Comparison of ENCODE assay signal across 23 cellular contexts in the genomic region with DNA sequence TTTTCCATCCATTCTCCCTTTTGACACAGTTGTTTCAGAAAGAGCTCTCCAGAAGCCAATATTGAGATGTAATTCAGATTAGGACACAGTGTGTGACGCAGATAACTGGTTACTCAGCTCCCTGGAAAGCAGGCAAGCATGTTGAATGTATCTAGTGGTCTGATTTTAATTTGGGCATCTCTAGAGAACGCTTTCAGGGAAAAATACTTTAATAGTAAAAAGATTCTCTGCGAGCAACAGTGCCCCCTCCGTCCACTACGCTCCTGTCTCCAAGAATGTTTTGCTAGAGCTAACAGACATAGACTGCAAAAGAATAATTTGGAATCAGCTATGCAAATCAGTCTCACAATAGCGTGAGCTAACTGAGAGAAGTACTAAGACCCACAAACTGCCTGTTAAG. TPM values are rescaled to one million over a fixed set of nuclear protein-coding genes. Genes with fewer than 3 reads are reported as not detected.
DNase-seq lines count a peak whose midpoint lies in the region; ATAC-seq, FAIRE-seq and TF ChIP-seq lines count a peak whose summit lies in the region.
"Had no signal": no experiment of that assay in that cellular context is flagged by ENCODE, and none has a peak within 500 bp of the region (broad histone marks: within the 10 kb centered on the region; RNA-seq: fewer than 3 reads in every experiment).

No MANE protein-coding gene starts in this region.

- H3K4me1 ChIP-seq in K562 (replicated peaks in 1 of 2; ENCODE audit: control insufficient read depth in 2 of 2, insufficient read depth in 2 of 2, low read length in 2 of 2): no peaks in the 10 kb centered on the region
- no peaks in the 10 kb centered on the region for H3K4me1 ChIP-seq in GM23338 (ENCODE audit: insufficient read depth)
- H3K4me1 ChIP-seq: prostate gland, thyroid gland had no signal

- H3K36me3 Mint-ChIP-seq in GM23338 (ENCODE audit: low read depth): peaks cover 24% of the 10 kb centered on the region

- H3K79me2 ChIP-seq in K562 (ENCODE audit: control insufficient read depth, insufficient read depth, low read length) (no peaks in the 10 kb centered on the region), GM23338 (replicated peaks; ENCODE audit: insufficient read depth) (no peaks in the 10 kb centered on the region)

- H3K36me3 ChIP-seq in K562 (ENCODE audit: control insufficient read depth, insufficient read depth, low read length): no peaks in the 10 kb centered on the region
- no peaks in the 10 kb centered on the region; the same call in 1 of the 2 replicates for H3K36me3 ChIP-seq in GM23338 (ENCODE audit: insufficient read depth)
- no peaks in the 10 kb centered on the region for H3K36me3 ChIP-seq in brain microvascular endothelial cell (replicated peaks)
- H3K36me3 ChIP-seq: prostate gland, thyroid gland had no signal

- H3F3A ChIP-seq in GM23338 (replicated peaks; ENCODE audit: low read depth): 0 out of 2 replicates have a peak, but pooled peaks cover 6% of the 10 kb centered on the region

- in situ Hi-C loops in K562 (cut with MboI) (no loop called here), brain microvascular endothelial cell (cut with HindIII; ENCODE audit: low pct_ligation_motif_present, low sequenced_read_pairs) (no loop called here)

- peaks cover 1% of the 10 kb centered on the region for H3K27me3 Mint-ChIP-seq in GM23338 (ENCODE audit: insufficient read depth, low read depth, poor library complexity)

- no peaks in the 10 kb centered on the region for H3K4me1 Mint-ChIP-seq in GM23338
- H3K4me1 Mint-ChIP-seq: activated CD4-positive, alpha-beta T cell treated with anti-CD3 and anti-CD28 coated beads, Interleukin-2, amount 10 ng/mL, durations not matched to agents 7 days and 5 days; central memory CD8-positive, alpha-beta T cell had no signal

- H3K9me1 ChIP-seq in K562 (ENCODE audit: control insufficient read depth, insufficient read depth, low read length): no peaks in the 10 kb centered on the region

- peak; percentile 36 for TF ChIP-seq CTCF in AG09319 (IDR thresholded peaks at IDR 0.05; ENCODE audit: low read depth, low read length)
- peak in 2 of 3 experiments; percentile 25 to 29; a peak in 2 of 6 replicates for TF ChIP-seq CTCF in K562 (IDR thresholded peaks at IDR 0.05 in 2 of 3, conservative IDR thresholded peaks at IDR 0.05 in 1 of 3; ENCODE audit: insufficient read depth in 2 of 3, low read depth in 1 of 3, low read length in 3 of 3)
- no peak for TF ChIP-seq CTCF in GM23338 (conservative IDR thresholded peaks at IDR 0.05; ENCODE audit: low read depth in 2 of 2)
- no peak for TF ChIP-seq CTCF in brain microvascular endothelial cell (IDR thresholded peaks at IDR 0.05; ENCODE audit: low read depth, low read length, missing control alignments)

- WGBS in K562 (ENCODE audit: insufficient coverage, low coverage, missing lambda C conversion rate): 2% methylated on average over 6 of the region's 6 CpGs

- no peaks in the 10 kb centered on the region for H3K9me3 ChIP-seq in K562 (replicated peaks; ENCODE audit: control insufficient read depth, insufficient read depth, low read depth, low read length)
- H3K9me3 ChIP-seq: prostate gland, thyroid gland had no signal

- H3K4me3 ChIP-seq in K562 (no peak overlapping the region), GM23338 (no peak overlapping the region), brain microvascular endothelial cell (ENCODE audit: low read depth, low read length) (no peak overlapping the region)
- H3K4me3 ChIP-seq: prostate gland, thyroid gland had no signal

- H3K27me3 ChIP-seq in K562 (ENCODE audit: control insufficient read depth in 2 of 2, insufficient read depth in 2 of 2, low read length in 2 of 2) (peaks cover 14 to 68% of the 10 kb centered on the region in 2 experiments), GM23338 (ENCODE audit: insufficient read depth) (no peaks in the 10 kb centered on the region), brain microvascular endothelial cell (replicated peaks) (no peaks in the 10 kb centered on the region)
- H3K27me3 ChIP-seq: thyroid gland had no signal

- POLR2A ChIA-PET in K562 (lab: Yijun Ruan, JAX): interaction anchor here (1.3 kb wide), 1 partner anchor 42 kb away, joined by 4 read pairs; a partner anchor contains a TSS

- DNase-seq in AG09319 (ENCODE audit: extremely low read depth, low read depth): no peak
- DNase-seq in NCI-H1048 (lab: John Stamatoyannopoulos, UW): peak; percentile 17
- no peak for DNase-seq in K562 (ENCODE audit: extremely low read depth in 1 of 4, low spot score in 3 of 4)
- DNase-seq in inferior parietal cortex (ENCODE audit: extremely low spot score): peak; percentile 49
- no peak for DNase-seq in GM23338 (ENCODE audit: low spot score)
- DNase-seq in NK-92 treated with Interleukin-12 subunit alpha and Interleukin-12 subunit beta, amount 100 ng/mL, for 24 hours (lab: John Stamatoyannopoulos, UW): no peak
- DNase-seq in brain microvascular endothelial cell: no peak
- DNase-seq: activated CD4-positive, alpha-beta T cell treated with anti-CD3 and anti-CD28 coated beads, Interleukin-2, amount 10 ng/mL, durations not matched to agents 7 days and 5 days; activated effector memory CD4-positive, alpha-beta T cell treated with anti-CD3 and anti-CD28 coated beads, Interleukin-2, amount 50 U/mL, for 16 hours; effector CD4-positive, alpha-beta T cell; glutamatergic neuron; midbrain; NCI-H524 treated with DMSO at 0.1 percent for 48 hours; nephron progenitor cell; stimulated activated naive CD4-positive, alpha-beta T cell treated with Interleukin-2 at 50 U/mL for 16 hours; T-helper 1 cell; thyroid gland had no signal

- no peaks in the 10 kb centered on the region for H3K9me3 Mint-ChIP-seq in GM23338
- H3K9me3 Mint-ChIP-seq: activated CD4-positive, alpha-beta T cell treated with anti-CD3 and anti-CD28 coated beads, Interleukin-2, amount 10 ng/mL, durations not matched to agents 7 days and 5 days; central memory CD8-positive, alpha-beta T cell; nephron progenitor cell had no signal

- intact Hi-C loops in K562 (cut with micrococcal nuclease): no loop called here

- ATAC-seq in K562 (peak; percentile 48; the same call in 1 of the 3 replicates), GM23338 (no peak), HG03571 (IDR thresholded peaks at IDR 0.05; ENCODE audit: unreplicated experiment) (no peak)

- TF ChIP-seq RAD21 in K562 (CRISPR knock-in tag; conservative IDR thresholded peaks at IDR 0.05 in 1 of 2, IDR thresholded peaks at IDR 0.05 in 1 of 2): no peak

- CTCF ChIA-PET in K562 (lab: Yijun Ruan, JAX; ENCODE audit: low intra/inter-chr PET ratio): no interaction called here

- FAIRE-seq in K562 (lab: Jason Lieb, UNC): no peak
- FAIRE-seq: small intestine had no signal

- H2AFZ ChIP-seq in K562 (ENCODE audit: low read depth, low read length) (no peak overlapping the region), GM23338 (no peak overlapping the region)

- no peaks in the 10 kb centered on the region for H4K20me1 ChIP-seq in K562 (replicated peaks; ENCODE audit: control insufficient read depth, insufficient read depth, low read length)
- no peaks in the 10 kb centered on the region for H4K20me1 ChIP-seq in GM23338 (replicated peaks; ENCODE audit: insufficient read depth)

- H3K9ac ChIP-seq in K562 (ENCODE audit: insufficient read depth in 1 of 2, low read depth in 2 of 2, low read length in 2 of 2): no peak overlapping the region

- no peak overlapping the region for H3K27ac Mint-ChIP-seq in GM23338
- H3K27ac Mint-ChIP-seq: activated CD4-positive, alpha-beta T cell treated with anti-CD3 and anti-CD28 coated beads, Interleukin-2, amount 10 ng/mL, durations not matched to agents 7 days and 5 days had no signal

- no peak overlapping the region for H3K4me2 ChIP-seq in K562 (ENCODE audit: insufficient read depth, low read length)
- H3K4me2 ChIP-seq in GM23338: no peak overlapping the region

- H3K27ac ChIP-seq in K562 (ENCODE audit: extremely low read depth, low read depth, low read length): no peak overlapping the region
- H3K27ac ChIP-seq in GM23338 (ENCODE audit: low read depth): no peak overlapping the region; the same call in 1 of the 2 replicates
- no peak overlapping the region for H3K27ac ChIP-seq in brain microvascular endothelial cell
- H3K27ac ChIP-seq: HL-60, prostate gland, thyroid gland had no signal

- no peaks in the 10 kb centered on the region for H3K9me2 ChIP-seq in GM23338 (ENCODE audit: insufficient read depth)

- no peak for TF ChIP-seq EP300 in K562 (IDR thresholded peaks at IDR 0.05; ENCODE audit: low read length)

- no peak for TF ChIP-seq POLR2A in K562 (conservative IDR thresholded peaks at IDR 0.05)

- no peak overlapping the region for H3K4me3 Mint-ChIP-seq in GM23338
- H3K4me3 Mint-ChIP-seq: activated CD4-positive, alpha-beta T cell treated with anti-CD3 and anti-CD28 coated beads, Interleukin-2, amount 10 ng/mL, durations not matched to agents 7 days and 5 days; central memory CD8-positive, alpha-beta T cell; nephron progenitor cell had no signal

- no TSS peak for BruUV-seq in K562 (replicated peaks; lab: Mats Ljungman, UMichigan)

RNA-seq across cellular contexts. Expression of a gene that starts 23.3 kb away (rescaled TPM):
- not detected in 2 replicates for total RNA-seq in K562 (2011; cell fraction: chromatin; rRNA removed; ENCODE audit: low replicate concordance)
- not detected in 2 replicates for total RNA-seq in K562 (2011; cell fraction: nucleolus; rRNA removed)
- not detected in 2 replicates for total RNA-seq in K562 (2011; cell fraction: nucleoplasm; rRNA removed)
- total RNA-seq in K562 (2014; rRNA removed): not detected in 2 replicates
- total RNA-seq in K562 (2014; rRNA removed; fragmentation: Illumina TruSeq; extraction: Trizol): not detected in 2 replicates
- total RNA-seq in K562 (2015; rRNA removed; fragmentation: Illumina TruSeq; extraction: Trizol): not detected in 2 replicates
- not detected in 2 replicates for total RNA-seq in K562 (2021)
- polyA plus RNA-seq in K562 (2011; rRNA removed): not detected in 2 replicates
- not detected in 2 replicates for polyA plus RNA-seq in K562 (2011; cell fraction: cytosol; rRNA removed)
- not detected in 2 replicates for polyA plus RNA-seq in K562 (2011; cell fraction: nucleus; rRNA removed)
- not detected in 2 replicates for polyA plus RNA-seq in K562 (2012)
- polyA plus RNA-seq in K562 (2014; fragmentation: Illumina TruSeq; extraction: Trizol): not detected in 2 replicates
- polyA plus RNA-seq in K562 (2014; fragmentation: Nextera tagmentation; extraction: Ambion mirVana): not detected
- polyA plus RNA-seq in K562 (2014; rRNA removed): not detected in 2 replicates
- polyA minus RNA-seq in K562 (2011; rRNA and poly(A)+ RNA removed): not detected in 2 replicates
- not detected in 2 replicates for polyA minus RNA-seq in K562 (2011; cell fraction: cytosol; rRNA and poly(A)+ RNA removed)
- not detected in 2 replicates for polyA minus RNA-seq in K562 (2011; cell fraction: nucleus; rRNA and poly(A)+ RNA removed)
- 0.10 and 3.5 TPM in 2 replicates for total RNA-seq in GM23338 (2014; rRNA removed; shearing (Covaris generic))
- 1.0 and 1.3 TPM in 2 replicates for polyA plus RNA-seq in GM23338 (2016; fragmentation: Nextera tagmentation; extraction: Ambion mirVana)
- total RNA-seq: activated CD4-positive, alpha-beta T cell treated with anti-CD3 and anti-CD28 coated beads, Interleukin-2, amount 10 ng/mL, durations not matched to agents 7 days and 5 days; Right ventricle myocardium inferior had no signal

RNA-seq across cellular contexts. Expression of a gene that starts 41.2 kb away (rescaled TPM):
- total RNA-seq in K562 (2011; cell fraction: chromatin; rRNA removed; ENCODE audit: low replicate concordance): 19.7 and 48.9 TPM in 2 replicates
- total RNA-seq in K562 (2011; cell fraction: nucleolus; rRNA removed): 10.4 and 11.2 TPM in 2 replicates
- total RNA-seq in K562 (2011; cell fraction: nucleoplasm; rRNA removed): 16.4 and 16.6 TPM in 2 replicates
- total RNA-seq in K562 (2014; rRNA removed): 13.7 and 17.1 TPM in 2 replicates
- 50.0 and 57.7 TPM in 2 replicates for total RNA-seq in K562 (2014; rRNA removed; fragmentation: Illumina TruSeq; extraction: Trizol)
- total RNA-seq in K562 (2015; rRNA removed; fragmentation: Illumina TruSeq; extraction: Trizol): 44.0 and 47.5 TPM in 2 replicates
- 20.2 and 22.1 TPM in 2 replicates for total RNA-seq in K562 (2021)
- polyA plus RNA-seq in K562 (2011; rRNA removed): 24.5 and 33.7 TPM in 2 replicates
- 7.0 and 11.5 TPM in 2 replicates for polyA plus RNA-seq in K562 (2011; cell fraction: cytosol; rRNA removed)
- 19.1 and 22.9 TPM in 2 replicates for polyA plus RNA-seq in K562 (2011; cell fraction: nucleus; rRNA removed)
- polyA plus RNA-seq in K562 (2012): 12.9 and 22.5 TPM in 2 replicates
- 47.9 and 48.0 TPM in 2 replicates for polyA plus RNA-seq in K562 (2014; fragmentation: Illumina TruSeq; extraction: Trizol)
- 100 to 1,000 TPM; 127 to 149 TPM for polyA plus RNA-seq in K562 (2014; fragmentation: Nextera tagmentation; extraction: Ambion mirVana)
- 34.4 and 37.1 TPM in 2 replicates for polyA plus RNA-seq in K562 (2014; rRNA removed)
- 25.0 and 25.4 TPM in 2 replicates for polyA minus RNA-seq in K562 (2011; rRNA and poly(A)+ RNA removed)
- polyA minus RNA-seq in K562 (2011; cell fraction: cytosol; rRNA and poly(A)+ RNA removed): 5.3 and 5.9 TPM in 2 replicates
- polyA minus RNA-seq in K562 (2011; cell fraction: nucleus; rRNA and poly(A)+ RNA removed): 15.2 and 24.5 TPM in 2 replicates
- total RNA-seq in GM23338 (2014; rRNA removed; shearing (Covaris generic)): 11.8 and 13.5 TPM in 2 replicates
- polyA plus RNA-seq in GM23338 (2016; fragmentation: Nextera tagmentation; extraction: Ambion mirVana): 10.8 and 12.2 TPM in 2 replicates

RNA-seq across cellular contexts. Expression of a gene that starts 41.3 kb away (rescaled TPM):
- 141 and 235 TPM in 2 replicates for total RNA-seq in K562 (2011; cell fraction: chromatin; rRNA removed; ENCODE audit: low replicate concordance)
- 69.2 and 85.0 TPM in 2 replicates for total RNA-seq in K562 (2011; cell fraction: nucleolus; rRNA removed)
- 104 and 110 TPM in 2 replicates for total RNA-seq in K562 (2011; cell fraction: nucleoplasm; rRNA removed)
- 38.4 and 39.3 TPM in 2 replicates for total RNA-seq in K562 (2014; rRNA removed)
- total RNA-seq in K562 (2014; rRNA removed; fragmentation: Illumina TruSeq; extraction: Trizol): 59.0 and 65.1 TPM in 2 replicates
- 65.0 and 68.0 TPM in 2 replicates for total RNA-seq in K562 (2015; rRNA removed; fragmentation: Illumina TruSeq; extraction: Trizol)
- total RNA-seq in K562 (2021): 69.6 and 73.5 TPM in 2 replicates
- 70.9 and 75.8 TPM in 2 replicates for polyA plus RNA-seq in K562 (2011; rRNA removed)
- 48.4 and 56.6 TPM in 2 replicates for polyA plus RNA-seq in K562 (2011; cell fraction: cytosol; rRNA removed)
- polyA plus RNA-seq in K562 (2011; cell fraction: nucleus; rRNA removed): 220 and 222 TPM in 2 replicates
- 25.4 and 48.8 TPM in 2 replicates for polyA plus RNA-seq in K562 (2012)
- 65.0 and 84.6 TPM in 2 replicates for polyA plus RNA-seq in K562 (2014; fragmentation: Illumina TruSeq; extraction: Trizol)
- polyA plus RNA-seq in K562 (2014; fragmentation: Nextera tagmentation; extraction: Ambion mirVana): 10 to 100 TPM; 40.4 to 59.4 TPM
- polyA plus RNA-seq in K562 (2014; rRNA removed): 66.2 and 76.1 TPM in 2 replicates
- 153 and 189 TPM in 2 replicates for polyA minus RNA-seq in K562 (2011; rRNA and poly(A)+ RNA removed)
- 30.7 and 53.2 TPM in 2 replicates for polyA minus RNA-seq in K562 (2011; cell fraction: cytosol; rRNA and poly(A)+ RNA removed)
- 180 and 255 TPM in 2 replicates for polyA minus RNA-seq in K562 (2011; cell fraction: nucleus; rRNA and poly(A)+ RNA removed)
- total RNA-seq in GM23338 (2014; rRNA removed; shearing (Covaris generic)): 39.7 and 55.9 TPM in 2 replicates
- 11.6 and 16.5 TPM in 2 replicates for polyA plus RNA-seq in GM23338 (2016; fragmentation: Nextera tagmentation; extraction: Ambion mirVana)

Comparison
In these comparisons a context has a peak if more than half of its experiments do, and no peak if none do; other contexts are left out.
1. DNase-seq: peak in NCI-H1048 (single experiment) and inferior parietal cortex (single experiment); none in AG09319 (single experiment), K562 (0 of 4), GM23338 (single experiment), NK-92 treated with Interleukin-12 subunit alpha and Interleukin-12 subunit beta, amount 100 ng/mL, for 24 hours (single experiment) and brain microvascular endothelial cell (single experiment).
2. CTCF ChIP-seq: peak in AG09319 (single experiment) and K562 (2 of 3); none in GM23338 (0 of 2) and brain microvascular endothelial cell (single experiment).